ENCODE assay signal across 17 cellular contexts in genomic region chr20:64142546-64142945, GRCh38. TPM values are rescaled to one million over a fixed set of nuclear protein-coding genes. Genes with fewer than 3 reads are reported as not detected.
DNase-seq lines count a peak whose midpoint lies in the region.
"Had no signal": no experiment of that assay in that cellular context is flagged by ENCODE, and none has a peak within 500 bp of the region (broad histone marks: within the 10 kb centered on the region; RNA-seq: fewer than 3 reads in every experiment).

No MANE protein-coding gene starts in this region.

- H3K36me3 Mint-ChIP-seq in CD4-positive, alpha-beta memory T cell, result no peaks in the 10 kb centered on the region
- H3K36me3 Mint-ChIP-seq: activated naive CD4-positive, alpha-beta T cell treated with anti-CD3 and anti-CD28 coated beads, Interleukin-2, amount 50 U/mL, for 24 hours had no signal

- no peak overlapping the region for H3K4ac ChIP-seq in mesenchymal stem cell (ENCODE audit: low read depth in 1 of 2, low read length in 2 of 2)

- H3K4me1 ChIP-seq in mesenchymal stem cell (ENCODE audit: control insufficient read depth, insufficient read depth, low read depth, low read length), result peaks cover 10% of the 10 kb centered on the region
- H3K4me1 ChIP-seq in CD4-positive, alpha-beta memory T cell (ENCODE audit: insufficient read depth, low read length), result no peaks in the 10 kb centered on the region
- H3K4me1 ChIP-seq: testis had no signal

- no peaks in the 10 kb centered on the region for H3K79me1 ChIP-seq in mesenchymal stem cell (replicated peaks; ENCODE audit: low read length, poor library complexity, severe bottlenecking)

- POLR2A ChIA-PET in CD4-positive, alpha-beta memory T cell (lab: Charles Lee; ENCODE audit: partially characterized antibody), result no interaction called here

- H2BK12ac ChIP-seq in mesenchymal stem cell (ENCODE audit: low read length in 2 of 2), result no peak overlapping the region

- no peak overlapping the region for H3K18ac ChIP-seq in mesenchymal stem cell (ENCODE audit: low read depth in 1 of 2, low read length in 2 of 2)

- WGBS in mesenchymal stem cell, result 29% methylated on average over 8 of the region's 10 CpGs

- H3K4me3 ChIP-seq in H7 (ENCODE audit: insufficient read depth, low read depth, low read length), result no peak overlapping the region
- H3K4me3 ChIP-seq in mesenchymal stem cell (ENCODE audit: insufficient read depth in 1 of 2, low read depth in 1 of 2, low read length in 2 of 2), result no peak overlapping the region
- H3K4me3 ChIP-seq in CD4-positive, alpha-beta memory T cell (ENCODE audit: low read length in 2 of 2), result no peak overlapping the region
- H3K4me3 ChIP-seq: testis had no signal

- H4K91ac ChIP-seq in mesenchymal stem cell (ENCODE audit: low read length), result no peak overlapping the region

- H3K9me3 ChIP-seq in mesenchymal stem cell (ENCODE audit: control insufficient read depth, low read length), result peaks cover 10% of the 10 kb centered on the region
- no peaks in the 10 kb centered on the region for H3K9me3 ChIP-seq in CD4-positive, alpha-beta memory T cell (ENCODE audit: control insufficient read depth in 1 of 2, low read length in 2 of 2)
- H3K9me3 ChIP-seq: testis had no signal

- peaks cover 5 to 8% of the 10 kb centered on the region in 2 donors for H3K27me3 Mint-ChIP-seq in CD4-positive, alpha-beta memory T cell

- H3K4me3 Mint-ChIP-seq in CD4-positive, alpha-beta memory T cell, result no peak overlapping the region
- H3K4me3 Mint-ChIP-seq: activated naive CD4-positive, alpha-beta T cell treated with anti-CD3 and anti-CD28 coated beads, Interleukin-2, amount 50 U/mL, for 24 hours; CD4-positive, alpha-beta T cell; naive thymus-derived CD4-positive, alpha-beta T cell had no signal

- H3K4me2 ChIP-seq in mesenchymal stem cell (ENCODE audit: low read length, poor library complexity, severe bottlenecking), result no peak overlapping the region

- CTCF ChIA-PET in CD4-positive, alpha-beta memory T cell (lab: Charles Lee; ENCODE audit: partially characterized antibody), result interaction anchor here (2.2 kb wide), 1 partner anchor 22 kb away, joined by 8 read pairs; no protein-coding TSS in a partner anchor

- H2BK5ac ChIP-seq in mesenchymal stem cell (ENCODE audit: low read depth, low read length, poor library complexity, severe bottlenecking), result no peak overlapping the region

- H3K36me3 ChIP-seq in H7 (replicated peaks; ENCODE audit: control insufficient read depth, insufficient read depth, low read length) (no peaks in the 10 kb centered on the region), mesenchymal stem cell (ENCODE audit: control insufficient read depth in 1 of 2, insufficient read depth in 2 of 2, low read depth in 1 of 2, low read length in 2 of 2) (no peaks in the 10 kb centered on the region)
- no peaks in the 10 kb centered on the region for H3K36me3 ChIP-seq in CD4-positive, alpha-beta memory T cell (ENCODE audit: insufficient read depth, low read length)

- no peak overlapping the region for H4K8ac ChIP-seq in mesenchymal stem cell (ENCODE audit: low read length)

- no peak overlapping the region for H3K9ac ChIP-seq in mesenchymal stem cell (ENCODE audit: low read length)

- no peaks in the 10 kb centered on the region for H3K27me3 ChIP-seq in H7 (ENCODE audit: control insufficient read depth, insufficient read depth, low read length)
- peaks cover 23 to 45% of the 10 kb centered on the region in 2 experiments for H3K27me3 ChIP-seq in mesenchymal stem cell (ENCODE audit: control insufficient read depth in 1 of 2, insufficient read depth in 1 of 2, low read length in 2 of 2)
- no peaks in the 10 kb centered on the region for H3K27me3 ChIP-seq in CD4-positive, alpha-beta memory T cell (ENCODE audit: insufficient read depth, low read length)
- H3K27me3 ChIP-seq: testis had no signal

- no peak overlapping the region for H2BK15ac ChIP-seq in mesenchymal stem cell (ENCODE audit: low read depth, poor library complexity, severe bottlenecking)

- H3K9me3 Mint-ChIP-seq in CD4-positive, alpha-beta memory T cell, result peaks cover 0 to 13% (median 9%) of the 10 kb centered on the region in 8 donors
- H3K9me3 Mint-ChIP-seq: activated naive CD4-positive, alpha-beta T cell treated with anti-CD3 and anti-CD28 coated beads, Interleukin-2, amount 50 U/mL, for 24 hours had no signal

- peaks cover 0 to 4% (median under 1%) of the 10 kb centered on the region in 4 donors for H3K4me1 Mint-ChIP-seq in CD4-positive, alpha-beta memory T cell
- H3K4me1 Mint-ChIP-seq: activated naive CD4-positive, alpha-beta T cell treated with anti-CD3 and anti-CD28 coated beads, Interleukin-2, amount 50 U/mL, for 24 hours had no signal

- DNase-seq in NCI-H2107 treated with DMSO at 0.1 percent for 48 hours (lab: John Stamatoyannopoulos, UW; ENCODE audit: unreplicated experiment) (peak; percentile 79), NCI-H2107 (lab: John Stamatoyannopoulos, UW) (no peak), H7 (peak; percentile 53), NCI-H748 treated with DMSO at 0.1 percent for 48 hours (lab: John Stamatoyannopoulos, UW) (peak; percentile 1), mesenchymal stem cell (peak; percentile 12), ureter (ENCODE audit: low spot score) (no peak)
- no peak for DNase-seq in activated CD4-positive, alpha-beta T cell treated with anti-CD3 and anti-CD28 coated beads for 48 hours
- DNase-seq in CD4-positive, alpha-beta memory T cell, result no peak
- DNase-seq: CD4-positive, alpha-beta T cell; GDM1; naive thymus-derived CD4-positive, alpha-beta T cell; NCI-H1930; retina; testis had no signal

- intact Hi-C loops in CD4-positive, alpha-beta memory T cell (cut with micrococcal nuclease), result no loop called here

- H3K27ac ChIP-seq in mesenchymal stem cell (ENCODE audit: low read length, poor library complexity, severe bottlenecking), result no peak overlapping the region
- H3K27ac ChIP-seq in CD4-positive, alpha-beta memory T cell (ENCODE audit: low read depth, low read length), result no peak overlapping the region
- H3K27ac ChIP-seq: testis had no signal

- no peak overlapping the region for H3K27ac Mint-ChIP-seq in CD4-positive, alpha-beta memory T cell
- H3K27ac Mint-ChIP-seq: activated naive CD4-positive, alpha-beta T cell treated with anti-CD3 and anti-CD28 coated beads, Interleukin-2, amount 50 U/mL, for 24 hours; CD4-positive, alpha-beta T cell had no signal

- H3K23ac ChIP-seq in mesenchymal stem cell (ENCODE audit: low read length in 2 of 2), result no peak overlapping the region

- H2AFZ ChIP-seq in mesenchymal stem cell (ENCODE audit: low read depth, low read length), result no peak overlapping the region

- no peak overlapping the region for H2BK120ac ChIP-seq in mesenchymal stem cell (ENCODE audit: low read depth, low read length)

- no peak overlapping the region for H2AK5ac ChIP-seq in mesenchymal stem cell (ENCODE audit: low read length, severe bottlenecking)

- H3K14ac ChIP-seq in mesenchymal stem cell (ENCODE audit: low read length in 2 of 2), result no peak overlapping the region

RNA-seq across cellular contexts. Expression of gene MYT1, which starts 21.7 kb away (rescaled TPM):
- total RNA-seq in H7 (2014; rRNA removed; shearing (Covaris generic)), result 0.69 and 2.1 TPM in 2 replicates
- polyA plus RNA-seq in mesenchymal stem cell (2013, experiment 1 of 2), result not detected
- not detected for polyA plus RNA-seq in mesenchymal stem cell (2013, experiment 2 of 2)
- not detected for total RNA-seq in CD4-positive, alpha-beta memory T cell
- not detected for polyA plus RNA-seq in CD4-positive, alpha-beta memory T cell
- total RNA-seq in ureter, result 0.18 TPM
- total RNA-seq: naive thymus-derived CD4-positive, alpha-beta T cell had no signal
- polyA plus RNA-seq: naive thymus-derived CD4-positive, alpha-beta T cell had no signal

RNA-seq across cellular contexts. Expression of gene NPBWR2, which starts 35.2 kb away (rescaled TPM):
- not detected in 2 replicates for total RNA-seq in H7 (2014; rRNA removed; shearing (Covaris generic))
- not detected for polyA plus RNA-seq in mesenchymal stem cell (2013, experiment 1 of 2)
- not detected for polyA plus RNA-seq in mesenchymal stem cell (2013, experiment 2 of 2)
- total RNA-seq in CD4-positive, alpha-beta memory T cell, result not detected
- polyA plus RNA-seq in CD4-positive, alpha-beta memory T cell, result not detected
- total RNA-seq in ureter, result not detected
- total RNA-seq: liver; naive thymus-derived CD4-positive, alpha-beta T cell; OCI-LY7 had no signal
- polyA plus RNA-seq: liver; naive thymus-derived CD4-positive, alpha-beta T cell had no signal

RNA-seq across cellular contexts. Expression of gene LKAAEAR1, which starts 58.3 kb away (rescaled TPM):
- total RNA-seq in H7 (2014; rRNA removed; shearing (Covaris generic)), result 0.45 TPM in 1 of 2 replicates, not detected in the other
- 0.08 TPM for polyA plus RNA-seq in mesenchymal stem cell (2013, experiment 1 of 2)
- polyA plus RNA-seq in mesenchymal stem cell (2013, experiment 2 of 2), result not detected
- under 1 TPM in 1 of 2 experiments, not detected in 1; 0.39 TPM for total RNA-seq in CD4-positive, alpha-beta memory T cell
- polyA plus RNA-seq in CD4-positive, alpha-beta memory T cell, result under 1 TPM; 0.30 to 0.63 TPM
- total RNA-seq in ureter, result not detected
- total RNA-seq: liver, OCI-LY7 had no signal

Comparison
In these comparisons a context has a peak if more than half of its experiments do, and no peak if none do; other contexts are left out.
1. DNase-seq: peak in NCI-H2107 treated with DMSO at 0.1 percent for 48 hours (single experiment), H7 (single experiment), NCI-H748 treated with DMSO at 0.1 percent for 48 hours (single experiment) and mesenchymal stem cell (single experiment); none in NCI-H2107 (single experiment), activated CD4-positive, alpha-beta T cell treated with anti-CD3 and anti-CD28 coated beads for 48 hours (single experiment), CD4-positive, alpha-beta memory T cell (0 of 5) and ureter (single experiment).